Comparison of ENCODE assay signal across 8 cellular contexts in genomic region chr17:80474231-80474932, GRCh38. TPM values are rescaled to one million over a fixed set of nuclear protein-coding genes. Genes with fewer than 3 reads are reported as not detected.
DNase-seq lines count a peak whose midpoint lies in the region; ATAC-seq, FAIRE-seq and TF ChIP-seq lines count a peak whose summit lies in the region.

No MANE protein-coding gene starts in this region.

- TF ChIP-seq CTCF in D721Med (IDR thresholded peaks at IDR 0.05; ENCODE audit: insufficient read depth, missing control alignments) (peak; percentile 44), stomach (IDR thresholded peaks at IDR 0.05) (no peak)

- WGBS in stomach, 5 donors = 16 to 19% (median 17%) methylated on average over 16 of the region's 16 CpGs

- H3K27ac ChIP-seq in HUES48 (ENCODE audit: low read depth, low read length) (no peak overlapping the region), stomach (peak overlapping the region in 1 of 5 donors; percentile 71)

- no peak for DNase-seq in D721Med (ENCODE audit: insufficient read length, low spot score)
- DNase-seq in T1000 (lab: John Stamatoyannopoulos, UW) = peak; percentile 46
- DNase-seq in fibroblast of peridontal ligament (ENCODE audit: extremely low read depth) = peak; percentile 62
- DNase-seq in stomach = no peak
- DNase-seq in activated effector memory CD4-positive, alpha-beta T cell treated with Interleukin-2 at 50 U/mL for 16 hours = no peak

- no peaks in the 10 kb centered on the region for H3K36me3 ChIP-seq in HUES48 (ENCODE audit: control insufficient read depth, insufficient read depth, low read length)
- peaks cover 0 to 21% (median 0%) of the 10 kb centered on the region in 4 donors for H3K36me3 ChIP-seq in stomach

- ATAC-seq in GM21717 (IDR thresholded peaks at IDR 0.05; ENCODE audit: unreplicated experiment) (no peak), GM18511 (IDR thresholded peaks at IDR 0.05; ENCODE audit: unreplicated experiment) (no peak)

- H3K4me3 ChIP-seq in HUES48 (ENCODE audit: low read depth, low read length) (peak overlapping the region; percentile 47; the same call in 1 of the 2 replicates), stomach (peak overlapping the region; percentile 39 to 49 (median 45))

- no peak for TF ChIP-seq POLR2A in stomach (IDR thresholded peaks at IDR 0.05)

- no peak for FAIRE-seq in D721Med (lab: Jason Lieb, UNC)

- H3K9me3 ChIP-seq in HUES48 (ENCODE audit: control insufficient read depth, insufficient read depth, low read length) (no peaks in the 10 kb centered on the region), stomach (no peaks in the 10 kb centered on the region)

- H3K9ac ChIP-seq in HUES48 (ENCODE audit: low read depth, low read length) = no peak overlapping the region

- TF ChIP-seq EP300 in stomach (IDR thresholded peaks at IDR 0.05) = no peak

- H3K27me3 ChIP-seq in HUES48 (ENCODE audit: control insufficient read depth, insufficient read depth, low read length) = peaks cover 88% of the 10 kb centered on the region
- H3K27me3 ChIP-seq in stomach = peaks cover 19 to 100% (median 93%) of the 10 kb centered on the region in 3 donors

- H3K4me1 ChIP-seq in HUES48 (ENCODE audit: control insufficient read depth, insufficient read depth, low read length) = peaks cover 9% of the 10 kb centered on the region
- H3K4me1 ChIP-seq in stomach = peaks cover 43 to 53% (median 47%) of the 10 kb centered on the region in 4 donors

- intact Hi-C loops in stomach (cut with DNase I; ENCODE audit: low total_unique reads) = no loop called here

RNA-seq across cellular contexts. Expression of gene NPTX1, which starts 2.0 kb away (rescaled TPM):
- total RNA-seq in stomach = 1 to 10 TPM in 4 of 5 donors, under 1 TPM in 1; 0.43 to 9.3 (median 5.8) TPM
- under 1 TPM in 2 of 3 donors, not detected in 1; 0.31 to 0.53 TPM for polyA plus RNA-seq in stomach

RNA-seq across cellular contexts. Expression of gene ENDOV, which starts 59.4 kb away (rescaled TPM):
- total RNA-seq in stomach = 100 to 1,000 TPM in 1 of 5 donors, 10 to 100 TPM in 2, 1 to 10 TPM in 2; 2.3 to 122 (median 13.0) TPM
- 10 to 100 TPM; 11.4 to 17.4 (median 13.4) TPM for polyA plus RNA-seq in stomach

Comparison
In these comparisons a context has a peak if more than half of its experiments do, and no peak if none do; other contexts are left out.
1. DNase-seq: peak in T1000 (single experiment) and fibroblast of peridontal ligament (single experiment); none in D721Med (single experiment), stomach (single experiment) and activated effector memory CD4-positive, alpha-beta T cell treated with Interleukin-2 at 50 U/mL for 16 hours (single experiment).